12 cellular contexts compared by ENCODE assay signal in the genomic region with DNA sequence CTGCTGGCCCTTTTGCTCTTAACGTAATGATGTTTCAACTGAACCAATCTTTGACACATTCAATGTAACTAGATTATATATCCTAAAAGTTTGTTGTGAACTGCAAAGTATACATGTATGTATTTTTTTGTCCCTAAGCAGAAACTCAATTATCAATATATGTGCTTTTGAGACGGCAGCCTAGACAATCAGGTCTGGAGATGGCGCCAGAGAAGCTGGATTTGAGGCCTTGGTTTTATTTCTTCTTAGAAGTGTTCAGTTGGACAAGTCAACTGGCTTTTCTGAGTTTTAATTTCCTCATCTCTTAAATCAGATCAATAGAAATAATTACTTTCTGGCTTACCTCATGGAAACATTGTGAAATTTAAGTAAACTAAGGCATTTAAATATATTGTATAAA.
DNase-seq lines count a peak whose midpoint lies in the region; ATAC-seq and TF ChIP-seq lines count a peak whose summit lies in the region.
"Had no signal": no experiment of that assay in that cellular context is flagged by ENCODE, and none has a peak within 500 bp of the region (broad histone marks: within the 10 kb centered on the region; RNA-seq: fewer than 3 reads in every experiment).

No MANE protein-coding gene starts in this region.

- H3K27me3 ChIP-seq in SK-N-SH (ENCODE audit: insufficient read depth) (no peaks in the 10 kb centered on the region), transverse colon (no peaks in the 10 kb centered on the region)
- H3K27me3 ChIP-seq: sigmoid colon had no signal

- POLR2A ChIA-PET in SK-N-SH (lab: Yijun Ruan, JAX) = no interaction called here

- H2AFZ ChIP-seq in SK-N-SH (ENCODE audit: low read depth) = no peak overlapping the region

- TF ChIP-seq EP300 in SK-N-SH (IDR thresholded peaks at IDR 0.05; ENCODE audit: borderline replicate concordance in 1 of 2, low read depth in 1 of 2, low read length in 1 of 2) (no peak), transverse colon (IDR thresholded peaks at IDR 0.05; ENCODE audit: low read depth) (no peak)

- CTCF ChIA-PET in SK-N-SH (lab: Yijun Ruan, JAX) = no interaction called here

- H3F3A ChIP-seq in SK-N-SH (replicated peaks; ENCODE audit: insufficient read depth) = no peaks in the 10 kb centered on the region

- H3K9me3 ChIP-seq in SK-N-SH = no peaks in the 10 kb centered on the region
- H3K9me3 ChIP-seq in transverse colon = no peaks in the 10 kb centered on the region
- H3K9me3 ChIP-seq: sigmoid colon had no signal

- ATAC-seq in SK-N-SH treated with all-trans-retinoic acid at 6 μM for 48 hours = no peak
- ATAC-seq in HG02870 (IDR thresholded peaks at IDR 0.05; ENCODE audit: unreplicated experiment) = no peak
- ATAC-seq in HG03442 (IDR thresholded peaks at IDR 0.05; ENCODE audit: unreplicated experiment) = no peak

- TF ChIP-seq POLR2A in transverse colon (IDR thresholded peaks at IDR 0.05) = no peak

- H3K36me3 ChIP-seq in SK-N-SH (replicated peaks in 1 of 2; ENCODE audit: control insufficient read depth in 1 of 2, insufficient read depth in 2 of 2, low read length in 1 of 2) (no peaks in the 10 kb centered on the region), transverse colon (no peaks in the 10 kb centered on the region)
- H3K36me3 ChIP-seq: sigmoid colon had no signal

- H3K27ac ChIP-seq in SK-N-SH (ENCODE audit: low read depth in 2 of 2, low read length in 1 of 2) (no peak overlapping the region), transverse colon (no peak overlapping the region)
- H3K27ac ChIP-seq: sigmoid colon had no signal

- no peaks in the 10 kb centered on the region for H3K79me2 ChIP-seq in SK-N-SH (ENCODE audit: insufficient read depth)

- 33% methylated on average over 3 of the region's 3 CpGs for WGBS in SK-N-SH (ENCODE audit: low lambda C conversion rate)
- WGBS in transverse colon (ENCODE audit: low coverage in 1 of 2), 2 donors = 54 to 57% methylated on average over 2 to 3 of the region's 3 CpGs

- TF ChIP-seq RAD21 in SK-N-SH (IDR thresholded peaks at IDR 0.05; ENCODE audit: low read length) = peak; percentile 13; the same call in 1 of the 2 replicates

- DNase-seq in SK-N-SH (no peak), UCSD-AML1 (lab: John Stamatoyannopoulos, UW; ENCODE audit: unreplicated experiment) (peak; percentile 43), glomerular endothelial cell (ENCODE audit: extremely low read depth, low read depth, low spot score) (peak; percentile 10), transverse colon (peak; percentile 54)
- DNase-seq in activated CD8-positive, alpha-beta memory T cell treated with anti-CD3 and anti-CD28 coated beads for 24 hours = no peak
- DNase-seq: activated T-cell treated with anti-CD3 and anti-CD28 coated beads for 4 hours, H7, midbrain, sigmoid colon had no signal

- H3K9me2 ChIP-seq in SK-N-SH = no peaks in the 10 kb centered on the region

- no peaks in the 10 kb centered on the region for H4K20me1 ChIP-seq in SK-N-SH (ENCODE audit: insufficient read depth)

- no peak overlapping the region for H3K9ac ChIP-seq in SK-N-SH

- H3K4me3 ChIP-seq in SK-N-SH (ENCODE audit: low read depth in 2 of 2, low read length in 1 of 2) (no peak overlapping the region), transverse colon (no peak overlapping the region)
- H3K4me3 ChIP-seq: sigmoid colon had no signal

- in situ Hi-C loops in transverse colon (cut with MboI; ENCODE audit: low pct_ligation_motif_present in 1 of 4, low pct_unique_long_range_greater_than_20kb in 1 of 4, low sequenced_read_pairs in 3 of 4) = no loop called here

- H3K4me2 ChIP-seq in SK-N-SH = no peak overlapping the region

- no peak; the same call in 1 of the 2 replicates for TF ChIP-seq CTCF in SK-N-SH (IDR thresholded peaks at IDR 0.05)
- TF ChIP-seq CTCF in transverse colon (IDR thresholded peaks at IDR 0.05) = peak in 3 of 5 experiments; percentile 22 to 25 (median 23)

- H3K4me1 ChIP-seq in SK-N-SH (ENCODE audit: control insufficient read depth in 1 of 2, insufficient read depth in 2 of 2, low read depth in 1 of 2, low read length in 1 of 2) (no peaks in the 10 kb centered on the region), transverse colon (no peaks in the 10 kb centered on the region)
- H3K4me1 ChIP-seq: sigmoid colon had no signal

- intact Hi-C loops in transverse colon (cut with DNase I; ENCODE audit: low total_unique reads) = no loop called here

TF ChIP-seq in SK-N-SH, 30 proteins besides CTCF, POLR2A, EP300 and RAD21:
- TF ChIP-seq TCF12 (IDR thresholded peaks at IDR 0.05) (no peak), NFIC (IDR thresholded peaks at IDR 0.05; ENCODE audit: borderline replicate concordance) (no peak), NRF1 (IDR thresholded peaks at IDR 0.05; ENCODE audit: low read depth, low read length) (no peak), TAF1 (IDR thresholded peaks at IDR 0.05; ENCODE audit: borderline replicate concordance, low read depth, low read length) (no peak), FOSL2 (IDR thresholded peaks at IDR 0.05; ENCODE audit: borderline replicate concordance, low read depth) (no peak)
- TF ChIP-seq, protein P1, sequence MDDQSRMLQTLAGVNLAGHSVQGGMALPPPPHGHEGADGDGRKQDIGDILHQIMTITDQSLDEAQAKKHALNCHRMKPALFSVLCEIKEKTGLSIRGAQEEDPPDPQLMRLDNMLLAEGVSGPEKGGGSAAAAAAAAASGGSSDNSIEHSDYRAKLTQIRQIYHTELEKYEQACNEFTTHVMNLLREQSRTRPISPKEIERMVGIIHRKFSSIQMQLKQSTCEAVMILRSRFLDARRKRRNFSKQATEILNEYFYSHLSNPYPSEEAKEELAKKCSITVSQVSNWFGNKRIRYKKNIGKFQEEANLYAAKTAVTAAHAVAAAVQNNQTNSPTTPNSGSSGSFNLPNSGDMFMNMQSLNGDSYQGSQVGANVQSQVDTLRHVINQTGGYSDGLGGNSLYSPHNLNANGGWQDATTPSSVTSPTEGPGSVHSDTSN (IDR thresholded peaks at IDR 0.05) = no peak

TF ChIP-seq in SK-N-SH treated with all-trans-retinoic acid at 6 μM for 48 hours, 23 proteins besides CTCF, POLR2A, EP300 and RAD21:
- TF ChIP-seq TCF4 (CRISPR knock-in tag; IDR thresholded peaks at IDR 0.05; ENCODE audit: borderline replicate concordance) (no peak), SNAI2 (CRISPR knock-in tag; IDR thresholded peaks at IDR 0.05) (no peak), ISL1 (CRISPR knock-in tag; IDR thresholded peaks at IDR 0.05) (no peak), PPARA (CRISPR knock-in tag; IDR thresholded peaks at IDR 0.05; ENCODE audit: borderline replicate concordance) (no peak), CSRNP3 (CRISPR knock-in tag; IDR thresholded peaks at IDR 0.05) (no peak)

Comparison
In these comparisons a context has a peak if more than half of its experiments do, and no peak if none do; other contexts are left out.
1. DNase-seq: peak in UCSD-AML1 (single experiment), glomerular endothelial cell (single experiment) and transverse colon (single experiment); none in SK-N-SH (single experiment) and activated CD8-positive, alpha-beta memory T cell treated with anti-CD3 and anti-CD28 coated beads for 24 hours (single experiment).